ENCODE assay signal across 18 cellular contexts in the genomic region with DNA sequence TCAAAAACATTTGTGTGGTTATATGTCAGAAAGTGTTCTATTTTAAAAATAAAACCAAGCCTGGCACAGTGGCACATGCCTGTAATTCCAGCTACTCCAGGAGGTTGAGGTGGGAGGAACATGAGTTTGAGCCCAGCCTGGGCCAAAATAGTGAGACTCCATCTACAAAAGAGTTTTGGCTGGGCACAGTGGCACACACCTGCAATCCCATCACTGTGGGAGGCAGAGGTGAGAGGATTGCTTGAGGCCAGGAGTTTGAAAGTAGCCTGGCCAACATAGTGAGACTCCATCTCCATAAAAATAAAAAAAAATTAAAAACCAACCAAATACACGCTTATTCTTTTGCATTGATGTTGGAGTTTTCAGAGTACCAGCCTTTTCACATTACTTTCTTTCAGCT. TPM values are rescaled to one million over a fixed set of nuclear protein-coding genes. Genes with fewer than 3 reads are reported as not detected.
DNase-seq lines count a peak whose midpoint lies in the region; ATAC-seq and TF ChIP-seq lines count a peak whose summit lies in the region.
"Had no signal": no experiment of that assay in that cellular context is flagged by ENCODE, and none has a peak within 500 bp of the region (broad histone marks: within the 10 kb centered on the region; RNA-seq: fewer than 3 reads in every experiment).

No MANE protein-coding gene starts in this region.

- no peak for ATAC-seq in CD8-positive, alpha-beta T cell
- ATAC-seq in activated B cell treated with CpG ODN at 0.5 μM for 24 hours (ENCODE audit: low read depth), result no peak
- no peak for ATAC-seq in naive thymus-derived CD4-positive, alpha-beta T cell
- ATAC-seq in GM18858 (IDR thresholded peaks at IDR 0.05; ENCODE audit: unreplicated experiment), result no peak
- ATAC-seq: foreskin keratinocyte, Panc1 had no signal

- peak overlapping the region; percentile 25 for H3K27ac ChIP-seq in ACC112 (ENCODE audit: low read depth, low read length)
- no peak overlapping the region for H3K27ac ChIP-seq in CD8-positive, alpha-beta T cell (ENCODE audit: low read depth, low read length)
- H3K27ac ChIP-seq in naive thymus-derived CD4-positive, alpha-beta T cell (ENCODE audit: low read depth, low read length), result peak overlapping the region; percentile 38
- H3K27ac ChIP-seq: foreskin keratinocyte had no signal

- H3K36me3 Mint-ChIP-seq in CD8-positive, alpha-beta T cell, result no peaks in the 10 kb centered on the region
- peaks cover 8% of the 10 kb centered on the region for H3K36me3 Mint-ChIP-seq in activated B cell treated with CpG ODN at 0.5 μM for 24 hours (ENCODE audit: low read depth)
- H3K36me3 Mint-ChIP-seq in naive thymus-derived CD4-positive, alpha-beta T cell, result peaks cover 0 to 13% (median 0%) of the 10 kb centered on the region in 5 donors

- peak overlapping the region; percentile 65 for H3K27ac Mint-ChIP-seq in CD8-positive, alpha-beta T cell
- H3K27ac Mint-ChIP-seq in activated B cell treated with CpG ODN at 0.5 μM for 24 hours, result peak overlapping the region; percentile 30
- peak overlapping the region; percentile 17 to 92 (median 66) for H3K27ac Mint-ChIP-seq in naive thymus-derived CD4-positive, alpha-beta T cell

- H3K4me3 ChIP-seq in ACC112 (ENCODE audit: low read depth, low read length), result no peak overlapping the region
- no peak overlapping the region for H3K4me3 ChIP-seq in CD8-positive, alpha-beta T cell (ENCODE audit: low read depth, low read length)
- H3K4me3 ChIP-seq in naive thymus-derived CD4-positive, alpha-beta T cell (ENCODE audit: low read length), result no peak overlapping the region

- H3K4me1 ChIP-seq in ACC112 (ENCODE audit: control insufficient read depth, insufficient read depth, low read length, unreplicated experiment), result peaks cover 57% of the 10 kb centered on the region
- H3K4me1 ChIP-seq in CD8-positive, alpha-beta T cell (ENCODE audit: insufficient read depth, low read length), result peaks cover 46% of the 10 kb centered on the region
- peaks cover 32 to 62% of the 10 kb centered on the region in 2 donors for H3K4me1 ChIP-seq in naive thymus-derived CD4-positive, alpha-beta T cell (ENCODE audit: control insufficient read depth in 2 of 2, insufficient read depth in 2 of 2, low read length in 2 of 2)

- no peaks in the 10 kb centered on the region for H3K27me3 Mint-ChIP-seq in CD8-positive, alpha-beta T cell (ENCODE audit: low read depth)
- H3K27me3 Mint-ChIP-seq in activated B cell treated with CpG ODN at 0.5 μM for 24 hours, result no peaks in the 10 kb centered on the region
- H3K27me3 Mint-ChIP-seq in naive thymus-derived CD4-positive, alpha-beta T cell, result no peaks in the 10 kb centered on the region

- no peaks in the 10 kb centered on the region for H3K36me3 ChIP-seq in ACC112 (ENCODE audit: insufficient read depth, low read length)
- H3K36me3 ChIP-seq in CD8-positive, alpha-beta T cell (ENCODE audit: insufficient read depth, low read length), result no peaks in the 10 kb centered on the region
- no peaks in the 10 kb centered on the region for H3K36me3 ChIP-seq in naive thymus-derived CD4-positive, alpha-beta T cell (ENCODE audit: control insufficient read depth in 2 of 3, insufficient read depth in 3 of 3, low read length in 3 of 3)

- intact Hi-C loops in CD8-positive, alpha-beta T cell (cut with DNase I, micrococcal nuclease), result loop anchor here in 1 of 2 experiments (10.0 kb wide), 2 partner anchors 329 to 441 kb away; partner anchors contain the start of genes MTCL1 and RALBP1
- intact Hi-C loops in activated B cell treated with CpG ODN at 0.5 μM for 24 hours (cut with micrococcal nuclease), result loop anchor here (5.0 kb wide), 2 partner anchors 36 to 371 kb away; no protein-coding TSS in a partner anchor
- intact Hi-C loops in naive thymus-derived CD4-positive, alpha-beta T cell (cut with micrococcal nuclease), result loop anchor here (2.0 to 10.0 kb wide), 2 partner anchors 161 to 371 kb away; no protein-coding TSS in a partner anchor

- DNase-seq in CD8-positive, alpha-beta T cell, result no peak
- no peak for DNase-seq in activated B cell treated with CpG ODN at 0.5 μM for 24 hours
- no peak for DNase-seq in naive thymus-derived CD4-positive, alpha-beta T cell
- DNase-seq in HK-2 (ENCODE audit: unreplicated experiment), result no peak
- DNase-seq in AG08395 (ENCODE audit: low spot score), result no peak
- DNase-seq in germinal center (ENCODE audit: low spot score), result no peak
- DNase-seq: activated CD4-positive, CD25-positive, alpha-beta regulatory T cell treated with anti-CD3 and anti-CD28 coated beads, Interleukin-2, amount 50 U/mL, for 72 hours; activated effector memory CD4-positive, alpha-beta T cell treated with Interleukin-2 at 50 U/mL for 16 hours; EL; foreskin keratinocyte; mesendoderm; NCI-H510A treated with DMSO at 0.1 percent for 48 hours; stimulated activated CD4-positive, alpha-beta T cell treated with anti-CD3 and anti-CD28 coated beads, Interleukin-12 subunit alpha, Interleukin-12 subunit beta, amount 100 ng/mL, for 4 hours; SW 1271; trophoblast cell had no signal

- H3K27me3 ChIP-seq in ACC112 (ENCODE audit: insufficient read depth, low read length), result no peaks in the 10 kb centered on the region
- H3K27me3 ChIP-seq in CD8-positive, alpha-beta T cell (ENCODE audit: insufficient read depth, low read length), result no peaks in the 10 kb centered on the region
- no peaks in the 10 kb centered on the region for H3K27me3 ChIP-seq in naive thymus-derived CD4-positive, alpha-beta T cell (ENCODE audit: control insufficient read depth in 2 of 2, insufficient read depth in 2 of 2, low read length in 2 of 2)
- H3K27me3 ChIP-seq: foreskin keratinocyte had no signal

- H2AFZ ChIP-seq in ACC112 (ENCODE audit: low read length, unreplicated experiment), result no peak overlapping the region

- H3K4me3 Mint-ChIP-seq in CD8-positive, alpha-beta T cell, result no peak overlapping the region
- no peak overlapping the region for H3K4me3 Mint-ChIP-seq in activated B cell treated with CpG ODN at 0.5 μM for 24 hours
- H3K4me3 Mint-ChIP-seq in naive thymus-derived CD4-positive, alpha-beta T cell, result peak overlapping the region in 4 of 10 donors; percentile 34 to 60 (median 52)

- CTCF ChIA-PET in CD8-positive, alpha-beta T cell (lab: Charles Lee), result interaction anchor here (1.3 to 2.5 kb wide), 4 partner anchors 19 to 72 kb away, joined by 3 to 28 read pairs (median 6); no protein-coding TSS in a partner anchor
- CTCF ChIA-PET in activated B cell treated with CpG ODN at 0.5 μM for 24 hours (lab: Charles Lee), result interaction anchor here (0.6 to 2.8 kb wide), 7 partner anchors 8 to 492 kb away, joined by 3 to 44 read pairs (median 4); no protein-coding TSS in a partner anchor
- CTCF ChIA-PET in naive thymus-derived CD4-positive, alpha-beta T cell (lab: Charles Lee), result interaction anchor here (0.6 to 2.8 kb wide), 7 partner anchors 8 to 327 kb away, joined by 3 to 13 read pairs (median 4); partner anchors contain the start of gene NDUFV2

- peaks cover 77% of the 10 kb centered on the region for H3K4me1 Mint-ChIP-seq in CD8-positive, alpha-beta T cell (ENCODE audit: low read depth)
- peaks cover 82% of the 10 kb centered on the region for H3K4me1 Mint-ChIP-seq in activated B cell treated with CpG ODN at 0.5 μM for 24 hours
- peaks cover 57 to 93% (median 84%) of the 10 kb centered on the region in 7 donors for H3K4me1 Mint-ChIP-seq in naive thymus-derived CD4-positive, alpha-beta T cell

- no peak for TF ChIP-seq CTCF in CD8-positive, alpha-beta T cell (IDR thresholded peaks at IDR 0.05)
- TF ChIP-seq CTCF in activated B cell treated with CpG ODN at 0.5 μM for 24 hours (IDR thresholded peaks at IDR 0.05), result no peak

- H3K9me3 ChIP-seq in CD8-positive, alpha-beta T cell (ENCODE audit: low read length), result no peaks in the 10 kb centered on the region
- H3K9me3 ChIP-seq in naive thymus-derived CD4-positive, alpha-beta T cell (ENCODE audit: control insufficient read depth in 2 of 3, low read length in 3 of 3), result no peaks in the 10 kb centered on the region

- POLR2A ChIA-PET in CD8-positive, alpha-beta T cell (lab: Charles Lee), result interaction anchor here (0.8 kb wide), 1 partner anchor 9 kb away, joined by 3 read pairs; the partner anchor contains the start of gene ANKRD12
- POLR2A ChIA-PET in activated B cell treated with CpG ODN at 0.5 μM for 24 hours (lab: Charles Lee), result interaction anchor here (2.4 to 2.8 kb wide), 3 partner anchors 9 to 72 kb away, joined by 15 to 25 read pairs (median 15); partner anchors contain the start of genes ANKRD12 and NDUFV2
- POLR2A ChIA-PET in naive thymus-derived CD4-positive, alpha-beta T cell (lab: Charles Lee), result interaction anchor here (0.6 to 2.8 kb wide), 6 partner anchors 8 to 81 kb away, joined by 3 to 27 read pairs (median 12); partner anchors contain the start of genes ANKRD12 and NDUFV2

- H3K9me3 Mint-ChIP-seq in CD8-positive, alpha-beta T cell, result no peaks in the 10 kb centered on the region
- no peaks in the 10 kb centered on the region for H3K9me3 Mint-ChIP-seq in activated B cell treated with CpG ODN at 0.5 μM for 24 hours
- H3K9me3 Mint-ChIP-seq in naive thymus-derived CD4-positive, alpha-beta T cell, result no peaks in the 10 kb centered on the region

- peaks cover 95% of the 10 kb centered on the region for H3K79me2 ChIP-seq in ACC112 (ENCODE audit: control insufficient read depth, insufficient read depth, low read length, unreplicated experiment)

RNA-seq across cellular contexts. Expression of gene ANKRD12, which starts 9.6 kb away (rescaled TPM):
- total RNA-seq in CD8-positive, alpha-beta T cell, result 100 to 1,000 TPM; 167 to 177 TPM
- 121 and 125 TPM in 2 replicates for total RNA-seq in activated B cell treated with CpG ODN at 0.5 μM for 24 hours
- total RNA-seq in naive thymus-derived CD4-positive, alpha-beta T cell, result 100 to 1,000 TPM in 4 of 5 experiments, 10 to 100 TPM in 1; 98.9 to 274 (median 204) TPM
- 10 to 100 TPM; 48.7 to 90.0 TPM for polyA plus RNA-seq in naive thymus-derived CD4-positive, alpha-beta T cell

RNA-seq across cellular contexts. Expression of gene NDUFV2, which starts 43.7 kb away (rescaled TPM):
- 100 to 1,000 TPM; 229 to 249 TPM for total RNA-seq in CD8-positive, alpha-beta T cell
- total RNA-seq in activated B cell treated with CpG ODN at 0.5 μM for 24 hours, result 168 and 169 TPM in 2 replicates
- 100 to 1,000 TPM; 127 to 198 (median 171) TPM for total RNA-seq in naive thymus-derived CD4-positive, alpha-beta T cell
- 100 to 1,000 TPM; 140 to 190 TPM for polyA plus RNA-seq in naive thymus-derived CD4-positive, alpha-beta T cell
